Comparison of ENCODE assay signal across 8 cellular contexts in genomic region chr9:126523621-126524111, GRCh38.
DNase-seq lines count a peak whose midpoint lies in the region; ATAC-seq lines count a peak whose summit lies in the region.

No MANE protein-coding gene starts in this region.

- H3K27ac Mint-ChIP-seq in immature natural killer cell: peak overlapping the region in 5 of 6 donors; percentile 4 to 57 (median 46)
- peak overlapping the region; percentile 29 for H3K27ac Mint-ChIP-seq in stimulated activated naive CD8-positive, alpha-beta T cell treated with anti-CD3 and anti-CD28 coated beads, Interleukin-15, Interleukin-2, amounts not matched to agents 100 ng/mL and 50 ng/mL, for 24 hours

- DNase-seq in activated gamma-delta T cell treated with Interleukin-2 at 50 U/mL for 16 hours: peak; percentile 38
- no peak for DNase-seq in activated gamma-delta T cell (lab: John Stamatoyannopoulos, UW)
- DNase-seq in activated T-cell treated with anti-CD3 and anti-CD28 coated beads, Interleukin-2, amount 50 U/mL, for 48 hours: peak; percentile 60 to 61
- DNase-seq in immature natural killer cell: peak; percentile 35 to 70 (median 41)
- DNase-seq in NCI-H82 treated with DMSO at 0.1 percent for 48 hours (lab: John Stamatoyannopoulos, UW; ENCODE audit: unreplicated experiment): no peak
- DNase-seq in NCI-H2227 (lab: John Stamatoyannopoulos, UW; ENCODE audit: unreplicated experiment): no peak

- H3K27me3 Mint-ChIP-seq in immature natural killer cell (ENCODE audit: low read depth in 3 of 3): peaks cover 2 to 15% (median 10%) of the 10 kb centered on the region in 3 donors
- peaks cover 22% of the 10 kb centered on the region for H3K27me3 Mint-ChIP-seq in stimulated activated naive CD8-positive, alpha-beta T cell treated with anti-CD3 and anti-CD28 coated beads, Interleukin-15, Interleukin-2, amounts not matched to agents 100 ng/mL and 50 ng/mL, for 24 hours

- peak overlapping the region; percentile 54 to 81 (median 73) for H3K4me3 Mint-ChIP-seq in immature natural killer cell
- peak overlapping the region; percentile 21 for H3K4me3 Mint-ChIP-seq in stimulated activated naive CD8-positive, alpha-beta T cell treated with anti-CD3 and anti-CD28 coated beads, Interleukin-15, Interleukin-2, amounts not matched to agents 100 ng/mL and 50 ng/mL, for 24 hours

- H3K36me3 Mint-ChIP-seq in immature natural killer cell: no peaks in the 10 kb centered on the region
- H3K36me3 Mint-ChIP-seq in stimulated activated naive CD8-positive, alpha-beta T cell treated with anti-CD3 and anti-CD28 coated beads, Interleukin-15, Interleukin-2, amounts not matched to agents 100 ng/mL and 50 ng/mL, for 24 hours (ENCODE audit: low read depth): no peaks in the 10 kb centered on the region

- no peak for ATAC-seq in HG02981 (IDR thresholded peaks at IDR 0.05; ENCODE audit: unreplicated experiment)

- H3K9me3 Mint-ChIP-seq in immature natural killer cell: no peaks in the 10 kb centered on the region
- H3K9me3 Mint-ChIP-seq in stimulated activated naive CD8-positive, alpha-beta T cell treated with anti-CD3 and anti-CD28 coated beads, Interleukin-15, Interleukin-2, amounts not matched to agents 100 ng/mL and 50 ng/mL, for 24 hours: no peaks in the 10 kb centered on the region

- peaks cover 31 to 34% of the 10 kb centered on the region in 2 donors for H3K4me1 Mint-ChIP-seq in immature natural killer cell
- H3K4me1 Mint-ChIP-seq in stimulated activated naive CD8-positive, alpha-beta T cell treated with anti-CD3 and anti-CD28 coated beads, Interleukin-15, Interleukin-2, amounts not matched to agents 100 ng/mL and 50 ng/mL, for 24 hours (ENCODE audit: low read depth): peaks cover 36% of the 10 kb centered on the region

Comparison
In these comparisons a context has a peak if more than half of its experiments do, and no peak if none do; other contexts are left out.
1. DNase-seq: peak in activated gamma-delta T cell treated with Interleukin-2 at 50 U/mL for 16 hours (single experiment), activated T-cell treated with anti-CD3 and anti-CD28 coated beads, Interleukin-2, amount 50 U/mL, for 48 hours (2 of 2) and immature natural killer cell (3 of 3); none in activated gamma-delta T cell (single experiment), NCI-H82 treated with DMSO at 0.1 percent for 48 hours (single experiment) and NCI-H2227 (single experiment).